In genomic region chr4:151809716-151810115, GRCh38 we compare ENCODE assay signal across 2 cellular contexts.
TF ChIP-seq lines count a peak whose summit lies in the region.

No MANE protein-coding gene starts in this region.

TF ChIP-seq in WTC11, 78 proteins besides CTCF, POLR2A, EP300 and RAD21 (continued from another document):
- TF ChIP-seq PREB (CRISPR knock-in tag; IDR thresholded peaks at IDR 0.05; ENCODE audit: borderline replicate concordance) (no peak), CREM (CRISPR knock-in tag; IDR thresholded peaks at IDR 0.05) (no peak), FOXJ3 (CRISPR knock-in tag; IDR thresholded peaks at IDR 0.05; ENCODE audit: borderline replicate concordance) (no peak), MAX (CRISPR knock-in tag; IDR thresholded peaks at IDR 0.05) (no peak), ZNF423 (CRISPR knock-in tag; IDR thresholded peaks at IDR 0.05) (no peak), ZNF138 (CRISPR knock-in tag; conservative IDR thresholded peaks at IDR 0.05) (no peak), ZNF317 (CRISPR knock-in tag; IDR thresholded peaks at IDR 0.05; ENCODE audit: borderline replicate concordance, low read depth) (no peak), NFATC4 (CRISPR knock-in tag; IDR thresholded peaks at IDR 0.05) (no peak), GTF2I (CRISPR knock-in tag; conservative IDR thresholded peaks at IDR 0.05) (no peak), KAT7 (CRISPR knock-in tag; IDR thresholded peaks at IDR 0.05; ENCODE audit: borderline replicate concordance) (no peak), USF1 (CRISPR knock-in tag; IDR thresholded peaks at IDR 0.05) (no peak), JUN (CRISPR knock-in tag; IDR thresholded peaks at IDR 0.05) (no peak), ELF4 (CRISPR knock-in tag; IDR thresholded peaks at IDR 0.05; ENCODE audit: low read depth) (no peak), ATF1 (CRISPR knock-in tag; IDR thresholded peaks at IDR 0.05) (no peak), CREB1 (CRISPR knock-in tag; IDR thresholded peaks at IDR 0.05) (no peak), ZNF396 (CRISPR knock-in tag; IDR thresholded peaks at IDR 0.05; ENCODE audit: borderline replicate concordance) (no peak), CDX4 (CRISPR knock-in tag; IDR thresholded peaks at IDR 0.05; ENCODE audit: borderline replicate concordance) (no peak), E2F1 (CRISPR knock-in tag; IDR thresholded peaks at IDR 0.05) (no peak)
TF ChIP-seq in WTC11: peak in this region for 0.

TF ChIP-seq in H1, 55 proteins besides CTCF, POLR2A, EP300 and RAD21 (continued from another document):
- no peak for TF ChIP-seq GABPA (IDR thresholded peaks at IDR 0.05; ENCODE audit: borderline replicate concordance, insufficient read depth, low read length)
- TF ChIP-seq TAF1 (IDR thresholded peaks at IDR 0.05; ENCODE audit: low read depth, low read length) = no peak
- no peak for TF ChIP-seq KDM4A (IDR thresholded peaks at IDR 0.05; ENCODE audit: low read depth, low read length, severe bottlenecking)
- no peak for TF ChIP-seq BRCA1 (IDR thresholded peaks at IDR 0.05; ENCODE audit: low read depth, low read length)
- TF ChIP-seq MAX (IDR thresholded peaks at IDR 0.05) = no peak
- no peak for TF ChIP-seq CHD2 (IDR thresholded peaks at IDR 0.05; ENCODE audit: low read length)
- TF ChIP-seq EZH2 (IDR thresholded peaks at IDR 0.05; ENCODE audit: low read depth, low read length, severe bottlenecking) = no peak
- TF ChIP-seq HDAC6 (IDR thresholded peaks at IDR 0.05; ENCODE audit: low read depth, low read length) = no peak
- TF ChIP-seq MAFK (IDR thresholded peaks at IDR 0.05; ENCODE audit: low read depth, low read length) = no peak
- no peak for TF ChIP-seq HDAC2 (IDR thresholded peaks at IDR 0.05; ENCODE audit: borderline replicate concordance in 1 of 2, low read depth in 2 of 2, low read length in 2 of 2)
- TF ChIP-seq CBX5 (IDR thresholded peaks at IDR 0.05; ENCODE audit: low read depth, low read length) = no peak
- no peak for TF ChIP-seq TBP (IDR thresholded peaks at IDR 0.05; ENCODE audit: low read depth, low read length)
- TF ChIP-seq CHD7 (IDR thresholded peaks at IDR 0.05; ENCODE audit: insufficient replicate concordance, low read length) = no peak
- no peak for TF ChIP-seq SP4 (IDR thresholded peaks at IDR 0.05; ENCODE audit: low read length)
- no peak for TF ChIP-seq RBBP5 (IDR thresholded peaks at IDR 0.05; ENCODE audit: borderline replicate concordance, low read depth, low read length)
- no peak for TF ChIP-seq RXRA (IDR thresholded peaks at IDR 0.05; ENCODE audit: insufficient read depth, low read depth, low read length)
